Comparison of ENCODE assay signal across 8 cellular contexts in genomic region chr2:74958277-74959105, GRCh38. TPM values are rescaled to one million over a fixed set of nuclear protein-coding genes. Genes with fewer than 3 reads are reported as not detected.
DNase-seq lines count a peak whose midpoint lies in the region; ATAC-seq, FAIRE-seq and TF ChIP-seq lines count a peak whose summit lies in the region.

TSS of gene POLE4 (plus strand) at chr2:74958643. CDS start at chr2:74958680, 37 bp downstream.

- peaks cover 0 to 4% (median 0%) of the 10 kb centered on the region in 3 donors for H3K4me1 ChIP-seq in pancreas
- peaks cover 7% of the 10 kb centered on the region in 2 donors for H3K4me1 ChIP-seq in thyroid gland

- TF ChIP-seq POLR2A in thyroid gland (IDR thresholded peaks at IDR 0.05), result peak; percentile 41 to 88

- peak; percentile 42 for DNase-seq in NCI-H128 (lab: John Stamatoyannopoulos, UW; ENCODE audit: unreplicated experiment)
- peak; percentile 76 to 77 for DNase-seq in SW 1271 (lab: John Stamatoyannopoulos, UW)
- peak; percentile 90 for DNase-seq in activated naive CD8-positive, alpha-beta T cell treated with anti-CD3 and anti-CD28 coated beads, Interleukin-2, amount 50 U/mL, for 16 hours (ENCODE audit: low read depth, low spot score)
- DNase-seq in Right ventricle myocardium superior, result peak; percentile 96
- DNase-seq in pancreas, result peak; percentile 89 to 95 (median 94)
- DNase-seq in thyroid gland, result peak; percentile 92 to 94

- ATAC-seq in HG02759 (IDR thresholded peaks at IDR 0.05; ENCODE audit: unreplicated experiment), result peak; percentile 94
- peak; percentile 100 for ATAC-seq in Right ventricle myocardium superior (ENCODE audit: poor library complexity)
- ATAC-seq in pancreas, result peak; percentile 96 to 99 (median 98)

- H3K4me3 ChIP-seq in GM12875 (ENCODE audit: low read depth, low read length) (peak within 1 kb of the TSS; percentile 62), pancreas (peak within 1 kb of the TSS; percentile 40 to 70 (median 57)), thyroid gland (replicated peaks in 1 of 3) (peak within 1 kb of the TSS; percentile 33 to 56 (median 33))

- H3K36me3 ChIP-seq in pancreas (no peaks in the 10 kb centered on the region), thyroid gland (no peaks in the 10 kb centered on the region)

- FAIRE-seq in pancreas (lab: Jason Lieb, UNC), result no peak

- intact Hi-C loops in Right ventricle myocardium superior (cut with DNase I) (no loop called here), pancreas (cut with DNase I) (no loop called here), thyroid gland (cut with DNase I) (no loop called here)

- H3K9me3 ChIP-seq in pancreas, result no peaks in the 10 kb centered on the region
- no peaks in the 10 kb centered on the region for H3K9me3 ChIP-seq in thyroid gland

- TF ChIP-seq CTCF in GM12875 (IDR thresholded peaks at IDR 0.05; ENCODE audit: borderline replicate concordance, insufficient read depth, low read depth, low read length), result no peak
- TF ChIP-seq CTCF in pancreas (IDR thresholded peaks at IDR 0.05), result no peak
- TF ChIP-seq CTCF in thyroid gland (IDR thresholded peaks at IDR 0.05), result no peak

- WGBS in pancreas, 2 donors, result 0 to 1% methylated on average over 74 to 80 of the region's 80 CpGs
- WGBS in thyroid gland, 2 donors, result 4 to 5% methylated on average over 14 to 17 of the region's 80 CpGs

- H3K27me3 ChIP-seq in pancreas, result no peaks in the 10 kb centered on the region
- no peaks in the 10 kb centered on the region for H3K27me3 ChIP-seq in thyroid gland

- H3K27ac ChIP-seq in pancreas (peak within 1 kb of the TSS; percentile 74 to 90 (median 86)), thyroid gland (peak within 1 kb of the TSS; percentile 73 to 93 (median 76))

RNA-seq across cellular contexts. Expression of gene POLE4, which starts in this region (rescaled TPM):
- 48.7 TPM for total RNA-seq in Right ventricle myocardium superior
- 10 to 100 TPM; 10.0 to 21.6 (median 15.2) TPM for total RNA-seq in pancreas
- polyA plus RNA-seq in pancreas, result 10 to 100 TPM; 22.1 to 22.6 TPM
- total RNA-seq in thyroid gland, result 10 to 100 TPM; 18.1 to 37.6 (median 26.6) TPM

Comparison
In these comparisons a context has a peak if more than half of its experiments do, and no peak if none do; other contexts are left out.
1. Peak in every context shown above with its lines: DNase-seq, ATAC-seq, H3K4me3 ChIP-seq and H3K27ac ChIP-seq.
2. DNase-seq: peak in every context shown above with its lines; median percentile 96 in Right ventricle myocardium superior; 94 in pancreas; 93 in thyroid gland; 90 in activated naive CD8-positive, alpha-beta T cell treated with anti-CD3 and anti-CD28 coated beads, Interleukin-2, amount 50 U/mL, for 16 hours; 76 in SW 1271; 42 in NCI-H128.